Comparison of ENCODE assay signal across 13 cellular contexts in genomic region chr2:26574900-26575560, GRCh38.
A peak's percentile ranks its signal among the peaks of the same experiment; 100 is the strongest.
DNase-seq lines count a peak whose midpoint lies in the region; ATAC-seq and TF ChIP-seq lines count a peak whose summit lies in the region.
"Had no signal": no experiment of that assay in that cellular context is flagged by ENCODE, and none has a peak within 500 bp of the region (broad histone marks: within the 10 kb centered on the region; RNA-seq: fewer than 3 reads in every experiment).

No MANE protein-coding gene starts in this region.

- H3K4me1 ChIP-seq in right atrium auricular region (no peaks in the 10 kb centered on the region), left lung (no peaks in the 10 kb centered on the region)

- H3K4me3 ChIP-seq in right atrium auricular region (no peak overlapping the region), left lung (no peak overlapping the region)
- H3K4me3 ChIP-seq: GM12878 had no signal

- H3K27ac ChIP-seq in right atrium auricular region, result no peak overlapping the region
- H3K27ac ChIP-seq in left lung, result no peak overlapping the region

- intact Hi-C loops in Right ventricle myocardium superior (cut with DNase I) (loop anchor here (10.0 kb wide), 1 partner anchor 70 kb away; no protein-coding TSS in a partner anchor), left lung (cut with DNase I) (no loop called here), posterior vena cava (cut with DNase I) (no loop called here)

- DNase-seq in Right ventricle myocardium superior (peak; percentile 18), right atrium auricular region (ENCODE audit: low spot score) (no peak), left lung (peak; percentile 11 to 71), posterior vena cava (ENCODE audit: low spot score) (peak; percentile 58), dedifferentiated amniotic fluid mesenchymal stem cell (ENCODE audit: extremely low spot score) (no peak), NCI-H510A treated with DMSO at 0.1 percent for 48 hours (lab: John Stamatoyannopoulos, UW) (no peak), NCI-H1092 treated with DMSO at 0.1 percent for 48 hours (lab: John Stamatoyannopoulos, UW) (no peak)
- DNase-seq: C1 segment of cervical spinal cord; CD4-positive, alpha-beta memory T cell; DMS79; GOT3; H9 had no signal

- no peak for ATAC-seq in Right ventricle myocardium superior (ENCODE audit: poor library complexity)
- ATAC-seq in left lung, result no peak
- ATAC-seq: GM12878 had no signal

- H3K9me3 ChIP-seq in right atrium auricular region (no peaks in the 10 kb centered on the region), left lung (no peaks in the 10 kb centered on the region)

- H3K27me3 ChIP-seq in right atrium auricular region (no peaks in the 10 kb centered on the region), left lung (peaks cover 0 to 57% of the 10 kb centered on the region in 2 donors)

- TF ChIP-seq CTCF in right atrium auricular region (IDR thresholded peaks at IDR 0.05) (no peak), left lung (IDR thresholded peaks at IDR 0.05) (no peak)

- no peaks in the 10 kb centered on the region for H3K36me3 ChIP-seq in right atrium auricular region
- H3K36me3 ChIP-seq in left lung, result no peaks in the 10 kb centered on the region

Comparison
In these comparisons a context has a peak if more than half of its experiments do, and no peak if none do; other contexts are left out.
1. DNase-seq: peak in Right ventricle myocardium superior (single experiment), left lung (2 of 2) and posterior vena cava (single experiment); none in right atrium auricular region (single experiment), dedifferentiated amniotic fluid mesenchymal stem cell (single experiment), NCI-H510A treated with DMSO at 0.1 percent for 48 hours (single experiment) and NCI-H1092 treated with DMSO at 0.1 percent for 48 hours (single experiment).